10 cellular contexts compared by ENCODE assay signal in the genomic region with DNA sequence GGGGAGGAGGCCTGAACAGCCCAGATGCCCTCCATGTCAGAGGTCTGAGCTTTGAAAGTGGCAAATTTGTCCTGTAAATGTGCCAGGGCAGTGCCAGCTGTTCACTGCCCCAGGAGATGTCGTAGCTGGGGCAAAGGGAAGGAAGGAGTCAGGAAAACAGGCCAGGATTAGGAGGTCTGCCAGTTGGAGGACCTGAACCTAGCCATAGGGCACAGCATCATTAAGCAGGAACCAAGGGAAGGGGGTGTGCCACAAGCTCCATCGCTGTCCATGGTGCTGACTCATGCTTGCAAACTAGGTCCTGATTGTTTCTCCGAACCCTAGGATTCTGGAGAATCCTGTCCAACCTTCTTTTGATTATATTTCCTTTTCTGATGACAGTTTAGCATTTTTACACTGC.
DNase-seq lines count a peak whose midpoint lies in the region; TF ChIP-seq lines count a peak whose summit lies in the region.
"Had no signal": no experiment of that assay in that cellular context is flagged by ENCODE, and none has a peak within 500 bp of the region (broad histone marks: within the 10 kb centered on the region; RNA-seq: fewer than 3 reads in every experiment).

No MANE protein-coding gene starts in this region.

- no peaks in the 10 kb centered on the region for H3K27me3 ChIP-seq in colonic mucosa
- no peaks in the 10 kb centered on the region for H3K27me3 ChIP-seq in WERI-Rb-1 (ENCODE audit: insufficient read depth, low read depth, severe bottlenecking)
- no peaks in the 10 kb centered on the region for H3K27me3 ChIP-seq in vagina
- H3K27me3 ChIP-seq: right lobe of liver had no signal

- intact Hi-C loops in colonic mucosa (cut with DNase I): no loop called here
- intact Hi-C loops in vagina (cut with DNase I): no loop called here

- DNase-seq in NCI-H2171 treated with DMSO at 0.1 percent for 48 hours (lab: John Stamatoyannopoulos, UW) (peak; percentile 53), NCI-H2171 (lab: John Stamatoyannopoulos, UW) (no peak), NOMO-1 (lab: John Stamatoyannopoulos, UW; ENCODE audit: unreplicated experiment in 2 of 2) (peak; percentile 5 to 23), colonic mucosa (peak; percentile 37), pons (ENCODE audit: low spot score) (peak; percentile 20), WERI-Rb-1 (no peak), vagina (ENCODE audit: extremely low spot score in 2 of 2) (no peak)
- DNase-seq in effector CD8-positive, alpha-beta T cell (lab: John Stamatoyannopoulos, UW): no peak

- H3K4me1 ChIP-seq in colonic mucosa: no peaks in the 10 kb centered on the region
- H3K4me1 ChIP-seq in vagina: no peaks in the 10 kb centered on the region
- H3K4me1 ChIP-seq: right lobe of liver had no signal

- H3K27ac ChIP-seq in colonic mucosa: no peak overlapping the region
- no peak overlapping the region for H3K27ac ChIP-seq in WERI-Rb-1
- no peak overlapping the region for H3K27ac ChIP-seq in vagina
- H3K27ac ChIP-seq: epithelial cell of prostate, right lobe of liver had no signal

- H3K9me3 ChIP-seq in colonic mucosa (no peaks in the 10 kb centered on the region), WERI-Rb-1 (ENCODE audit: severe bottlenecking) (no peaks in the 10 kb centered on the region), vagina (no peaks in the 10 kb centered on the region)
- H3K9me3 ChIP-seq: right lobe of liver had no signal

- no peak overlapping the region for H3K9ac ChIP-seq in colonic mucosa (ENCODE audit: low read depth in 2 of 2, low read length in 2 of 2)

- no peak for TF ChIP-seq CTCF in colonic mucosa (IDR thresholded peaks at IDR 0.05)
- TF ChIP-seq CTCF in WERI-Rb-1 (IDR thresholded peaks at IDR 0.05; ENCODE audit: low read depth, low read length): no peak
- TF ChIP-seq CTCF in vagina (IDR thresholded peaks at IDR 0.05): no peak

- H3K4me3 ChIP-seq in colonic mucosa (no peak overlapping the region), WERI-Rb-1 (ENCODE audit: low read depth, low read length) (no peak overlapping the region), vagina (no peak overlapping the region)
- H3K4me3 ChIP-seq: right lobe of liver had no signal

- H3K36me3 ChIP-seq in colonic mucosa (no peaks in the 10 kb centered on the region), WERI-Rb-1 (no peaks in the 10 kb centered on the region), vagina (no peaks in the 10 kb centered on the region)
- H3K36me3 ChIP-seq: right lobe of liver had no signal

- TF ChIP-seq POLR2A in vagina (IDR thresholded peaks at IDR 0.05): no peak

Comparison
In these comparisons a context has a peak if more than half of its experiments do, and no peak if none do; other contexts are left out.
1. DNase-seq: peak in NCI-H2171 treated with DMSO at 0.1 percent for 48 hours (single experiment), NOMO-1 (2 of 2), colonic mucosa (single experiment) and pons (single experiment); none in NCI-H2171 (single experiment), WERI-Rb-1 (single experiment), effector CD8-positive, alpha-beta T cell (single experiment) and vagina (0 of 2).